ENCODE assay signal across 9 cellular contexts in genomic region chr9:29691758-29692407, GRCh38.
A peak's percentile ranks its signal among the peaks of the same experiment; 100 is the strongest.
DNase-seq lines count a peak whose midpoint lies in the region; ATAC-seq and TF ChIP-seq lines count a peak whose summit lies in the region.
"Had no signal": no experiment of that assay in that cellular context is flagged by ENCODE, and none has a peak within 500 bp of the region (broad histone marks: within the 10 kb centered on the region; RNA-seq: fewer than 3 reads in every experiment).

No MANE protein-coding gene starts in this region.

- peak; percentile 87 for DNase-seq in NCI-H748 (lab: John Stamatoyannopoulos, UW; ENCODE audit: unreplicated experiment)
- DNase-seq in AG08396 (ENCODE audit: low spot score) = no peak
- DNase-seq in NCI-H128 (lab: John Stamatoyannopoulos, UW; ENCODE audit: unreplicated experiment) = no peak
- no peak for DNase-seq in DMS79 (lab: John Stamatoyannopoulos, UW)

- TF ChIP-seq CTCF in 22Rv1 (IDR thresholded peaks at IDR 0.05) = peak; percentile 68

- ATAC-seq in GM19455 (IDR thresholded peaks at IDR 0.05; ENCODE audit: unreplicated experiment) (peak; percentile 66), esophagus mucosa (peak; percentile 42), GM21786 (IDR thresholded peaks at IDR 0.05; ENCODE audit: unreplicated experiment) (no peak)

- no peak overlapping the region for H3K27ac ChIP-seq in 22Rv1
- H3K27ac ChIP-seq: skin epidermis had no signal
